ENCODE assay signal across 11 cellular contexts in genomic region chrX:48936429-48937064, GRCh38. TPM values are rescaled to one million over a fixed set of nuclear protein-coding genes. Genes with fewer than 3 reads are reported as not detected.
DNase-seq lines count a peak whose midpoint lies in the region; ATAC-seq and TF ChIP-seq lines count a peak whose summit lies in the region.
"Had no signal": no experiment of that assay in that cellular context is flagged by ENCODE, and none has a peak within 500 bp of the region (broad histone marks: within the 10 kb centered on the region; RNA-seq: fewer than 3 reads in every experiment).

No MANE protein-coding gene starts in this region.

- peaks cover 41% of the 10 kb centered on the region for H3K36me3 Mint-ChIP-seq in T-helper 1 cell treated with Interleukin-12 subunit alpha and Interleukin-12 subunit beta and Interleukin-4 antibody, amounts not matched to agents 30 μg/mL and 1 μg/mL, for 36 hours (ENCODE audit: low read depth)
- H3K36me3 Mint-ChIP-seq in activated naive CD4-positive, alpha-beta T cell treated with anti-CD3 and anti-CD28 coated beads, Interleukin-2, amount 50 U/mL, for 72 hours: peaks cover 22 to 44% of the 10 kb centered on the region in 2 donors
- peaks cover 15% of the 10 kb centered on the region for H3K36me3 Mint-ChIP-seq in osteocyte (ENCODE audit: unreplicated experiment)

- H3K4me1 Mint-ChIP-seq in T-helper 1 cell treated with Interleukin-12 subunit alpha and Interleukin-12 subunit beta and Interleukin-4 antibody, amounts not matched to agents 30 μg/mL and 1 μg/mL, for 36 hours (ENCODE audit: low read depth): peaks cover 63% of the 10 kb centered on the region
- H3K4me1 Mint-ChIP-seq in osteocyte (ENCODE audit: unreplicated experiment): peaks cover 9% of the 10 kb centered on the region

- H3K9me3 ChIP-seq in body of pancreas: no peaks in the 10 kb centered on the region
- H3K9me3 ChIP-seq in prostate gland: no peaks in the 10 kb centered on the region

- peak; percentile 0 for ATAC-seq in HG03095 (IDR thresholded peaks at IDR 0.05; ENCODE audit: unreplicated experiment)
- peak in 1 of 2 donors; percentile 3 for ATAC-seq in activated naive CD4-positive, alpha-beta T cell treated with anti-CD3 and anti-CD28 coated beads, Interleukin-2, amount 50 U/mL, for 72 hours
- no peak for ATAC-seq in body of pancreas
- ATAC-seq: foreskin keratinocyte had no signal

- 84 to 92% methylated on average over 7 to 8 of the region's 8 CpGs for WGBS in body of pancreas, 2 donors
- whole genome bisulfite sequencing in prostate gland: 94% methylated on average over 8 of the region's 8 CpGs

- H3K36me3 ChIP-seq in body of pancreas (replicated peaks in 1 of 2; ENCODE audit: insufficient read depth in 1 of 2, low read depth in 2 of 2) (peaks cover 0 to 1% of the 10 kb centered on the region in 2 donors), prostate gland (no peaks in the 10 kb centered on the region)

- H3K27ac Mint-ChIP-seq in T-helper 1 cell treated with Interleukin-12 subunit alpha and Interleukin-12 subunit beta and Interleukin-4 antibody, amounts not matched to agents 30 μg/mL and 1 μg/mL, for 36 hours: peak overlapping the region; percentile 96
- H3K27ac Mint-ChIP-seq in activated naive CD4-positive, alpha-beta T cell treated with anti-CD3 and anti-CD28 coated beads, Interleukin-2, amount 50 U/mL, for 72 hours: peak overlapping the region; percentile 94 to 97
- peak overlapping the region; percentile 57 for H3K27ac Mint-ChIP-seq in osteocyte (ENCODE audit: unreplicated experiment)

- TF ChIP-seq CTCF in osteocyte (IDR thresholded peaks at IDR 0.05) (no peak), body of pancreas (IDR thresholded peaks at IDR 0.05) (no peak), prostate gland (IDR thresholded peaks at IDR 0.05) (no peak)

- H3K27me3 ChIP-seq in body of pancreas (no peaks in the 10 kb centered on the region), prostate gland (replicated peaks; ENCODE audit: insufficient read depth) (no peaks in the 10 kb centered on the region)
- H3K27me3 ChIP-seq: brain microvascular endothelial cell, foreskin keratinocyte had no signal

- peak overlapping the region; percentile 87 for H3K4me3 Mint-ChIP-seq in T-helper 1 cell treated with Interleukin-12 subunit alpha and Interleukin-12 subunit beta and Interleukin-4 antibody, amounts not matched to agents 30 μg/mL and 1 μg/mL, for 36 hours
- H3K4me3 Mint-ChIP-seq in osteocyte (ENCODE audit: unreplicated experiment): no peak overlapping the region

- H3K27ac ChIP-seq in body of pancreas (peak overlapping the region in 1 of 4 donors; percentile 8), prostate gland (no peak overlapping the region)
- H3K27ac ChIP-seq: 22Rv1, brain microvascular endothelial cell, foreskin keratinocyte had no signal

- intact Hi-C loops in body of pancreas (cut with DNase I): no loop called here
- intact Hi-C loops in prostate gland (cut with DNase I): no loop called here

- TF ChIP-seq POLR2A in body of pancreas (IDR thresholded peaks at IDR 0.05) (no peak), prostate gland (IDR thresholded peaks at IDR 0.05) (no peak)

- no peaks in the 10 kb centered on the region for H3K27me3 Mint-ChIP-seq in T-helper 1 cell treated with Interleukin-12 subunit alpha and Interleukin-12 subunit beta and Interleukin-4 antibody, amounts not matched to agents 30 μg/mL and 1 μg/mL, for 36 hours (ENCODE audit: low read depth)
- H3K27me3 Mint-ChIP-seq in osteocyte (ENCODE audit: unreplicated experiment): no peaks in the 10 kb centered on the region

- no peak for DNase-seq in T-helper 1 cell
- DNase-seq in activated naive CD4-positive, alpha-beta T cell treated with anti-CD3 and anti-CD28 coated beads, Interleukin-2, amount 50 U/mL, for 72 hours (ENCODE audit: low spot score in 2 of 2): no peak
- no peak for DNase-seq in osteocyte (ENCODE audit: extremely low spot score, unreplicated experiment)
- no peak for DNase-seq in SW 1271 (lab: John Stamatoyannopoulos, UW)
- DNase-seq in body of pancreas: no peak
- no peak for DNase-seq in prostate gland (ENCODE audit: low spot score)
- DNase-seq: foreskin keratinocyte had no signal

- H3K4me3 ChIP-seq in body of pancreas (no peak overlapping the region), prostate gland (no peak overlapping the region)

- peaks cover 10% of the 10 kb centered on the region for H3K4me1 ChIP-seq in body of pancreas
- no peaks in the 10 kb centered on the region for H3K4me1 ChIP-seq in prostate gland (replicated peaks)
- H3K4me1 ChIP-seq: foreskin keratinocyte had no signal

- no peaks in the 10 kb centered on the region for H3K9me3 Mint-ChIP-seq in T-helper 1 cell treated with Interleukin-12 subunit alpha and Interleukin-12 subunit beta and Interleukin-4 antibody, amounts not matched to agents 30 μg/mL and 1 μg/mL, for 36 hours
- no peaks in the 10 kb centered on the region for H3K9me3 Mint-ChIP-seq in activated naive CD4-positive, alpha-beta T cell treated with anti-CD3 and anti-CD28 coated beads, Interleukin-2, amount 50 U/mL, for 72 hours
- peaks cover 4% of the 10 kb centered on the region for H3K9me3 Mint-ChIP-seq in osteocyte (ENCODE audit: unreplicated experiment)

RNA-seq across cellular contexts. Expression of gene PIM2, which starts 17.7 kb away (rescaled TPM):
- total RNA-seq in activated naive CD4-positive, alpha-beta T cell treated with anti-CD3 and anti-CD28 coated beads, Interleukin-2, amount 50 U/mL, for 72 hours: 100 to 1,000 TPM; 264 to 357 TPM
- 6.4 and 7.3 TPM in 2 replicates for total RNA-seq in osteocyte
- total RNA-seq in body of pancreas: 1 to 10 TPM; 2.3 to 7.9 TPM
- total RNA-seq in prostate gland: 10 to 100 TPM; 12.1 to 23.5 TPM

RNA-seq across cellular contexts. Expression of gene OTUD5, which starts 20.9 kb away (rescaled TPM):
- 10 to 100 TPM; 76.8 to 82.4 TPM for total RNA-seq in activated naive CD4-positive, alpha-beta T cell treated with anti-CD3 and anti-CD28 coated beads, Interleukin-2, amount 50 U/mL, for 72 hours
- total RNA-seq in osteocyte (54.9 and 57.4 TPM in 2 replicates), body of pancreas (10 to 100 TPM; 23.6 to 40.2 TPM), prostate gland (10 to 100 TPM; 44.1 to 84.2 TPM)

RNA-seq across cellular contexts. Expression of gene SLC35A2, which starts 25.1 kb away (rescaled TPM):
- 10 to 100 TPM; 18.3 to 22.2 TPM for total RNA-seq in activated naive CD4-positive, alpha-beta T cell treated with anti-CD3 and anti-CD28 coated beads, Interleukin-2, amount 50 U/mL, for 72 hours
- 34.6 and 37.0 TPM in 2 replicates for total RNA-seq in osteocyte
- 10 to 100 TPM; 12.5 to 20.1 TPM for total RNA-seq in body of pancreas
- total RNA-seq in prostate gland: 10 to 100 TPM; 29.7 to 39.0 TPM

RNA-seq across cellular contexts. Expression of gene KCND1, which starts 35.1 kb away (rescaled TPM):
- 10 to 100 TPM in 1 of 2 donors, 1 to 10 TPM in 1; 4.9 to 15.5 TPM for total RNA-seq in activated naive CD4-positive, alpha-beta T cell treated with anti-CD3 and anti-CD28 coated beads, Interleukin-2, amount 50 U/mL, for 72 hours
- 1.4 and 2.5 TPM in 2 replicates for total RNA-seq in osteocyte
- total RNA-seq in body of pancreas: 1 to 10 TPM in 1 of 2 donors, under 1 TPM in 1; 0.52 to 1.3 TPM
- 1 to 10 TPM in 1 of 2 donors, under 1 TPM in 1; 0.23 to 1.9 TPM for total RNA-seq in prostate gland

RNA-seq across cellular contexts. Expression of gene PQBP1, which starts 38.8 kb away (rescaled TPM):
- 10 to 100 TPM; 77.2 to 79.3 TPM for total RNA-seq in activated naive CD4-positive, alpha-beta T cell treated with anti-CD3 and anti-CD28 coated beads, Interleukin-2, amount 50 U/mL, for 72 hours
- total RNA-seq in osteocyte (69.8 and 78.3 TPM in 2 replicates), body of pancreas (10 to 100 TPM; 43.6 to 48.1 TPM), prostate gland (10 to 100 TPM; 37.1 to 76.6 TPM)

Comparison
In these comparisons a context has a peak if more than half of its experiments do, and no peak if none do; other contexts are left out.
1. RNA of gene PIM2, which starts 17.7 kb away (total RNA-seq): 264 to 357 TPM in activated naive CD4-positive, alpha-beta T cell treated with anti-CD3 and anti-CD28 coated beads, Interleukin-2, amount 50 U/mL, for 72 hours; 12.1 to 23.5 TPM in prostate gland, 2.3 to 7.9 TPM in body of pancreas and 6.4 to 7.3 TPM in osteocyte; every median in the first group is over 10 times any median in the second.
2. Peak in every context shown above with its lines, with median percentiles within 50 percentile points of each other: H3K27ac Mint-ChIP-seq.